ENCODE assay signal across 1 cellular context in the genomic region with DNA sequence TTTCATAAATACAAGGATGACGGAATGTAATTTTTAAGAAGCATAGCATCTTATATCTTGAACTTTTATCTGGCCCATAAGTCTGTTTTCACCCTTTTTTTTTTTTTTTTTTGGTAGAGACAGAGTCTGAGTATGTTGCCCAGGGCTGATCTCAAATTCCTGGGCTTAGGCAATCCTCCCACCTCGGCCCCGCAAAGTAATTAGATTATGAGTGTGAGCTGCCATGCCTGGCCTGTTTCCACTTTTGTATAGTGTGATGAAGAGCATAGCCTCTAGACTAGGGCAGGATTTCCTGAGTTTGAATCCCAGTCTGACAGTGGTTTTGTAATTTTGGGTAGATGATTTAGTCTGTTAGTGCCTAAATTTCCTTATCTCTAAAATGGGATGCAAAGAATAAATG.
TF ChIP-seq lines count a peak whose summit lies in the region.

No MANE protein-coding gene starts in this region.

TF ChIP-seq in HEK293T, 16 proteins besides CTCF, POLR2A, EP300 and RAD21 (continued from another document):
- TF ChIP-seq NFRKB (IDR thresholded peaks at IDR 0.05) = no peak
- no peak for TF ChIP-seq ELF4 (IDR thresholded peaks at IDR 0.05)
- TF ChIP-seq FOXK2 (IDR thresholded peaks at IDR 0.05) = no peak
- no peak for TF ChIP-seq BHLHE40 (IDR thresholded peaks at IDR 0.05; ENCODE audit: borderline replicate concordance)
- TF ChIP-seq FOXA1 (IDR thresholded peaks at IDR 0.05) = no peak
- no peak for TF ChIP-seq L3MBTL2 (conservative IDR thresholded peaks at IDR 0.05)
- no peak for TF ChIP-seq CTBP1 (IDR thresholded peaks at IDR 0.05; ENCODE audit: borderline replicate concordance)
- no peak for TF ChIP-seq SUZ12 (IDR thresholded peaks at IDR 0.05)
- TF ChIP-seq, protein P1, sequence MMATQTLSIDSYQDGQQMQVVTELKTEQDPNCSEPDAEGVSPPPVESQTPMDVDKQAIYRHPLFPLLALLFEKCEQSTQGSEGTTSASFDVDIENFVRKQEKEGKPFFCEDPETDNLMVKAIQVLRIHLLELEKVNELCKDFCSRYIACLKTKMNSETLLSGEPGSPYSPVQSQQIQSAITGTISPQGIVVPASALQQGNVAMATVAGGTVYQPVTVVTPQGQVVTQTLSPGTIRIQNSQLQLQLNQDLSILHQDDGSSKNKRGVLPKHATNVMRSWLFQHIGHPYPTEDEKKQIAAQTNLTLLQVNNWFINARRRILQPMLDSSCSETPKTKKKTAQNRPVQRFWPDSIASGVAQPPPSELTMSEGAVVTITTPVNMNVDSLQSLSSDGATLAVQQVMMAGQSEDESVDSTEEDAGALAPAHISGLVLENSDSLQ (IDR thresholded peaks at IDR 0.05) = no peak
